In the genomic region with DNA sequence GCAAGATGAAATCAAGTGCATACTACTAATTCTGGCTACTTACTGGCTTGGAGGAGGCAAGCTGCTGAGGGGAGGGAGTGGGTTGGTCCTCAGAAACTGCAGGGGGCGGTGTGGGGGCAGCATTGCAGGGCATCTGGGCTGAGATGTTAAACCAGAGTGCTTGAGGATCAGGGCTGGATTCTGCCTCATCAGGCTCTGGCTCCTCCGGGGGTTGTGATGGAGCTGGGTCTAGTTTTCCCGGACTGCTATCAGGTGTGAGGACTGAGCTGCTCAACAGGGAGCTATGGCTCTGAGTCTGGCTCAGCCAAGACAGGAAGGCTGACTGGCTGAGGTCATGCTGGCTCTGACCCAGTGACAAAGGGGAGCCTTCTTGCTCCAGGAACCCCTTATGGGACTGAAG, we compare ENCODE assay signal across 9 cellular contexts. TPM values are rescaled to one million over a fixed set of nuclear protein-coding genes. Genes with fewer than 3 reads are reported as not detected.
DNase-seq lines count a peak whose midpoint lies in the region; ATAC-seq and TF ChIP-seq lines count a peak whose summit lies in the region.
"Had no signal": no experiment of that assay in that cellular context is flagged by ENCODE, and none has a peak within 500 bp of the region (broad histone marks: within the 10 kb centered on the region; RNA-seq: fewer than 3 reads in every experiment).

No MANE protein-coding gene starts in this region.

- in situ Hi-C loops in IMR-90 (cut with MboI; ENCODE audit: low sequenced_read_pairs): no loop called here

- H3K4me1 Mint-ChIP-seq in CD4-positive, alpha-beta T cell (ENCODE audit: low read depth): no peaks in the 10 kb centered on the region
- H3K4me1 Mint-ChIP-seq in activated T-cell treated with anti-CD3 and anti-CD28 coated beads, Interleukin-2, amount 50 U/mL, for 4 hours (ENCODE audit: low read depth): no peaks in the 10 kb centered on the region

- H4K91ac ChIP-seq in IMR-90 (ENCODE audit: insufficient read depth, low read depth, low read length): no peak overlapping the region

- 0 out of 2 replicates have a peak, but pooled peaks cover 3% of the 10 kb centered on the region for H3K9me1 ChIP-seq in IMR-90 (ENCODE audit: insufficient read depth, low read length)

- H3K27ac Mint-ChIP-seq in CD4-positive, alpha-beta T cell: no peak overlapping the region

- H2AK5ac ChIP-seq in IMR-90 (ENCODE audit: low read depth, low read length): no peak overlapping the region

- no TSS peak for BruUV-seq in IMR-90 (replicated peaks; lab: Mats Ljungman, UMichigan)

- TF ChIP-seq CTCF in CD4-positive, alpha-beta T cell (IDR thresholded peaks at IDR 0.05): no peak
- TF ChIP-seq CTCF in IMR-90 (conservative IDR thresholded peaks at IDR 0.05; ENCODE audit: low read depth, low read length): no peak; the same call in 1 of the 2 replicates

- H3K4me1 ChIP-seq in IMR-90 (ENCODE audit: control insufficient read depth, insufficient read depth, low read length): peaks cover 4% of the 10 kb centered on the region; the same call in 1 of the 2 replicates

- WGBS in IMR-90 (ENCODE audit: extremely low coverage in 2 of 2, insufficient read length in 1 of 2), 2 experiments: 80% methylated on average over 2 of the region's 3 CpGs; no CpG with 5 or more reads in 1 of the 2 experiments

- H2BK15ac ChIP-seq in IMR-90 (ENCODE audit: low read depth, low read length): no peak overlapping the region

- H3K36me3 Mint-ChIP-seq in CD4-positive, alpha-beta T cell (ENCODE audit: low read depth): peaks cover 100% of the 10 kb centered on the region
- H3K36me3 Mint-ChIP-seq in activated T-cell treated with anti-CD3 and anti-CD28 coated beads, Interleukin-2, amount 50 U/mL, for 4 hours (ENCODE audit: insufficient read depth): peaks cover 61% of the 10 kb centered on the region

- no peak overlapping the region for H3K27ac ChIP-seq in CD4-positive, alpha-beta T cell (ENCODE audit: low read depth, low read length)
- no peak overlapping the region for H3K27ac ChIP-seq in IMR-90 (ENCODE audit: insufficient read depth, low read length)

- no peak overlapping the region for H3K4me2 ChIP-seq in IMR-90 (ENCODE audit: low read depth, low read length)

- intact Hi-C loops in CD4-positive, alpha-beta T cell (cut with DNase I, micrococcal nuclease): no loop called here
- intact Hi-C loops in IMR-90 (cut with micrococcal nuclease): no loop called here
- intact Hi-C loops in posterior cingulate gyrus (cut with DNase I): no loop called here

- no peaks in the 10 kb centered on the region for H3K9me3 ChIP-seq in CD4-positive, alpha-beta T cell (ENCODE audit: control insufficient read depth, low read length)
- no peaks in the 10 kb centered on the region for H3K9me3 ChIP-seq in IMR-90 (ENCODE audit: control insufficient read depth, insufficient read depth, low read length)

- no peak overlapping the region for H4K5ac ChIP-seq in IMR-90 (ENCODE audit: low read depth, low read length)

- H3K27me3 ChIP-seq in CD4-positive, alpha-beta T cell (ENCODE audit: control insufficient read depth, insufficient read depth, low read length): no peaks in the 10 kb centered on the region
- no peaks in the 10 kb centered on the region for H3K27me3 ChIP-seq in IMR-90 (ENCODE audit: control insufficient read depth, insufficient read depth, low read length)

- no peak overlapping the region for H2BK20ac ChIP-seq in IMR-90 (ENCODE audit: low read depth, low read length)

- no peaks in the 10 kb centered on the region for H3K9me3 Mint-ChIP-seq in CD4-positive, alpha-beta T cell
- no peaks in the 10 kb centered on the region for H3K9me3 Mint-ChIP-seq in activated T-cell treated with anti-CD3 and anti-CD28 coated beads, Interleukin-2, amount 50 U/mL, for 4 hours

- dilution Hi-C loops in IMR-90 (cut with HindIII; ENCODE audit: low sequenced_read_pairs, unreplicated experiment): no loop called here

- no peak overlapping the region for H4K8ac ChIP-seq in IMR-90 (ENCODE audit: low read depth in 2 of 2, low read length in 2 of 2)

- TF ChIP-seq RAD21 in IMR-90 (IDR thresholded peaks at IDR 0.05; ENCODE audit: low read length): 0 out of 2 replicates have a peak, but pooled peaks have one; percentile 8

- no peak overlapping the region for H3K23ac ChIP-seq in IMR-90 (ENCODE audit: low read depth, low read length)

- peaks cover 87% of the 10 kb centered on the region for H3K36me3 ChIP-seq in IMR-90 (ENCODE audit: control insufficient read depth, insufficient read depth, low read length)

- H3K18ac ChIP-seq in IMR-90 (ENCODE audit: low read depth, low read length): no peak overlapping the region

- no peak overlapping the region for H3K56ac ChIP-seq in IMR-90 (ENCODE audit: extremely low read depth, insufficient read depth, low read length)

- H3K4me3 Mint-ChIP-seq in CD4-positive, alpha-beta T cell: no peak overlapping the region
- no peak overlapping the region for H3K4me3 Mint-ChIP-seq in activated T-cell treated with anti-CD3 and anti-CD28 coated beads, Interleukin-2, amount 50 U/mL, for 4 hours

- peak; percentile 14 to 49 (median 28) for DNase-seq in CD4-positive, alpha-beta T cell
- no peak for DNase-seq in IMR-90
- peak; percentile 13 for DNase-seq in activated T-cell treated with anti-CD3 and anti-CD28 coated beads, Interleukin-2, amount 50 U/mL, for 4 hours
- DNase-seq in islet precursor cell: peak; percentile 74
- DNase-seq in inferior parietal cortex (ENCODE audit: extremely low spot score): no peak
- DNase-seq in NCI-H774 (lab: John Stamatoyannopoulos, UW): no peak
- no peak for DNase-seq in NOMO-1 treated with DMSO at 0.1 percent for 48 hours (lab: John Stamatoyannopoulos, UW; ENCODE audit: unreplicated experiment)
- no peak for DNase-seq in posterior cingulate gyrus
- DNase-seq: NCI-H446 had no signal

- no peak overlapping the region for H2AFZ ChIP-seq in IMR-90 (replicated peaks; ENCODE audit: low read length, poor library complexity)

- TF ChIP-seq POLR2A in IMR-90 (IDR thresholded peaks at IDR 0.05; ENCODE audit: low read depth, low read length): no peak

- H3K79me1 ChIP-seq in IMR-90 (ENCODE audit: low read depth in 1 of 2, low read length in 2 of 2): peaks cover 0 to 25% of the 10 kb centered on the region in 2 experiments; a peak in 3 of 4 replicates

- POLR2A ChIA-PET in CD4-positive, alpha-beta T cell (lab: Charles Lee): interaction anchor here (1.7 to 2.5 kb wide), 3 partner anchors 27 to 86 kb away, joined by 4 to 12 read pairs (median 6); partner anchors contain the start of genes BAZ2A and PTGES3
- POLR2A ChIA-PET in IMR-90 (lab: Charles Lee; ENCODE audit: unreplicated experiment): no interaction called here

- H3K9ac ChIP-seq in IMR-90 (ENCODE audit: low read depth, low read length): no peak overlapping the region

- H3K4me3 ChIP-seq in IMR-90 (ENCODE audit: insufficient read depth, low read depth, low read length): no peak overlapping the region

- no peak overlapping the region for H2AK9ac ChIP-seq in IMR-90 (replicated peaks; ENCODE audit: low read depth, low read length, poor library complexity)

- H2BK5ac ChIP-seq in IMR-90 (ENCODE audit: low read depth, low read length, poor library complexity, severe bottlenecking): no peak overlapping the region

- H4K20me1 ChIP-seq in IMR-90 (ENCODE audit: insufficient read depth, low read length): peaks cover 5% of the 10 kb centered on the region; the same call in 1 of the 2 replicates

- no peak overlapping the region for H3K4ac ChIP-seq in IMR-90 (ENCODE audit: low read depth, low read length)

- CTCF ChIA-PET in CD4-positive, alpha-beta T cell (lab: Charles Lee): interaction anchor here (0.5 to 2.4 kb wide), 3 partner anchors 27 to 79 kb away, joined by 3 to 14 read pairs (median 9); no protein-coding TSS in a partner anchor
- CTCF ChIA-PET in IMR-90 (lab: Yijun Ruan, JAX): interaction anchor here (1.3 kb wide), 1 partner anchor 35 kb away, joined by 6 read pairs; no protein-coding TSS in a partner anchor

- H2BK120ac ChIP-seq in IMR-90 (ENCODE audit: low read depth, low read length): no peak overlapping the region

- ATAC-seq in CD4-positive, alpha-beta T cell (ENCODE audit: poor library complexity): peak; percentile 69
- ATAC-seq in IMR-90 (ENCODE audit: low read depth): no peak; the same call in 1 of the 2 replicates
- no peak for ATAC-seq in activated T-cell treated with anti-CD3 and anti-CD28 coated beads, Interleukin-2, amount 50 U/mL, for 4 hours

- H3K27me3 Mint-ChIP-seq in CD4-positive, alpha-beta T cell: no peaks in the 10 kb centered on the region
- H3K27me3 Mint-ChIP-seq in activated T-cell treated with anti-CD3 and anti-CD28 coated beads, Interleukin-2, amount 50 U/mL, for 4 hours (ENCODE audit: low read depth): no peaks in the 10 kb centered on the region

- no peak overlapping the region for H3K14ac ChIP-seq in IMR-90 (replicated peaks; ENCODE audit: low read depth, low read length)

TF ChIP-seq in IMR-90, 13 proteins besides CTCF, POLR2A, EP300 and RAD21 (continues in another document):
- TF ChIP-seq FOS (IDR thresholded peaks at IDR 0.05; ENCODE audit: low read depth, low read length): no peak
- TF ChIP-seq, protein P1, sequence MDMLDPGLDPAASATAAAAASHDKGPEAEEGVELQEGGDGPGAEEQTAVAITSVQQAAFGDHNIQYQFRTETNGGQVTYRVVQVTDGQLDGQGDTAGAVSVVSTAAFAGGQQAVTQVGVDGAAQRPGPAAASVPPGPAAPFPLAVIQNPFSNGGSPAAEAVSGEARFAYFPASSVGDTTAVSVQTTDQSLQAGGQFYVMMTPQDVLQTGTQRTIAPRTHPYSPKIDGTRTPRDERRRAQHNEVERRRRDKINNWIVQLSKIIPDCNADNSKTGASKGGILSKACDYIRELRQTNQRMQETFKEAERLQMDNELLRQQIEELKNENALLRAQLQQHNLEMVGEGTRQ (IDR thresholded peaks at IDR 0.05; ENCODE audit: low read depth, low read length): no peak
- TF ChIP-seq RFX5 (IDR thresholded peaks at IDR 0.05; ENCODE audit: low read depth, low read length): no peak
- no peak for TF ChIP-seq BHLHE40 (IDR thresholded peaks at IDR 0.05; ENCODE audit: low read depth, low read length)
- TF ChIP-seq SMC3 (IDR thresholded peaks at IDR 0.05; ENCODE audit: low read depth, low read length): 0 out of 2 replicates have a peak, but pooled peaks have one; percentile 15
- TF ChIP-seq MAZ (IDR thresholded peaks at IDR 0.05; ENCODE audit: borderline replicate concordance, low read depth, low read length): no peak

RNA-seq across cellular contexts. Expression of gene BAZ2A, which starts 28.6 kb away (rescaled TPM):
- total RNA-seq in CD4-positive, alpha-beta T cell: 100 to 1,000 TPM; 207 to 211 TPM
- total RNA-seq in IMR-90 (2012; rRNA removed): 15.4 and 15.6 TPM in 2 replicates
- polyA plus RNA-seq in IMR-90 (2012; rRNA removed): 42.8 and 48.6 TPM in 2 replicates
- 12.8 and 18.2 TPM in 2 replicates for polyA plus RNA-seq in IMR-90 (2012; cell fraction: cytosol; rRNA removed)
- polyA plus RNA-seq in IMR-90 (2012; cell fraction: nucleus; rRNA removed; ENCODE audit: low replicate concordance): 111 and 143 TPM in 2 replicates
- total RNA-seq in activated T-cell treated with anti-CD3 and anti-CD28 coated beads, Interleukin-2, amount 50 U/mL, for 4 hours: 10 to 100 TPM; 53.0 to 64.9 (median 64.5) TPM

RNA-seq across cellular contexts. Expression of gene ATP5F1B, which starts 44.3 kb away (rescaled TPM):
- 100 to 1,000 TPM; 305 to 318 TPM for total RNA-seq in CD4-positive, alpha-beta T cell
- total RNA-seq in IMR-90 (2012; rRNA removed): 795 and 812 TPM in 2 replicates
- 853 and 915 TPM in 2 replicates for polyA plus RNA-seq in IMR-90 (2012; rRNA removed)
- 464 and 534 TPM in 2 replicates for polyA plus RNA-seq in IMR-90 (2012; cell fraction: cytosol; rRNA removed)
- 245 and 449 TPM in 2 replicates for polyA plus RNA-seq in IMR-90 (2012; cell fraction: nucleus; rRNA removed; ENCODE audit: low replicate concordance)
- total RNA-seq in activated T-cell treated with anti-CD3 and anti-CD28 coated beads, Interleukin-2, amount 50 U/mL, for 4 hours: 1,000 to 10,000 TPM in 1 of 3 donors, 100 to 1,000 TPM in 2; 885 to 1,118 (median 953) TPM

Comparison
In these comparisons a context has a peak if more than half of its experiments do, and no peak if none do; other contexts are left out.
1. DNase-seq: peak in CD4-positive, alpha-beta T cell (10 of 10), activated T-cell treated with anti-CD3 and anti-CD28 coated beads, Interleukin-2, amount 50 U/mL, for 4 hours (single experiment) and islet precursor cell (single experiment); none in IMR-90 (single experiment), inferior parietal cortex (single experiment), NCI-H774 (single experiment), NOMO-1 treated with DMSO at 0.1 percent for 48 hours (single experiment) and posterior cingulate gyrus (0 of 10).